Comparison of ENCODE assay signal across 8 cellular contexts in genomic region chr7:128790297-128791037, GRCh38. TPM values are rescaled to one million over a fixed set of nuclear protein-coding genes. Genes with fewer than 3 reads are reported as not detected.
A peak's percentile ranks its signal among the peaks of the same experiment; 100 is the strongest.
DNase-seq lines count a peak whose midpoint lies in the region; ATAC-seq, FAIRE-seq and TF ChIP-seq lines count a peak whose summit lies in the region.

No MANE protein-coding gene starts in this region.

- peak overlapping the region; percentile 71 to 95 (median 88) for H3K4me3 Mint-ChIP-seq in CD8-positive, alpha-beta memory T cell

- peak overlapping the region; percentile 85 for H3K9ac ChIP-seq in adipocyte (ENCODE audit: low read length)
- peak overlapping the region; percentile 51 for H3K9ac ChIP-seq in keratinocyte (ENCODE audit: control insufficient read depth, extremely low read depth, insufficient read depth, low read length)

- in situ Hi-C loops in ACHN (cut with HindIII; ENCODE audit: low pct_ligation_motif_present, low pct_unique_long_range_greater_than_20kb, low sequenced_read_pairs), result no loop called here

- ATAC-seq in HG02588 (IDR thresholded peaks at IDR 0.05; ENCODE audit: unreplicated experiment), result peak; percentile 15
- no peak for ATAC-seq in GM21723 (IDR thresholded peaks at IDR 0.05; ENCODE audit: unreplicated experiment)

- H2AFZ ChIP-seq in keratinocyte (ENCODE audit: control insufficient read depth, low read length), result peak overlapping the region; percentile 80

- H3K9me3 Mint-ChIP-seq in CD8-positive, alpha-beta memory T cell, result no peaks in the 10 kb centered on the region

- H3K4me3 ChIP-seq in CD8-positive, alpha-beta memory T cell (ENCODE audit: low read length), result peak overlapping the region; percentile 56
- peak overlapping the region; percentile 88 for H3K4me3 ChIP-seq in adipocyte (ENCODE audit: low read length)
- peak overlapping the region; percentile 62 to 70 (median 69) for H3K4me3 ChIP-seq in keratinocyte (ENCODE audit: control insufficient read depth in 2 of 3, extremely low read depth in 1 of 3, insufficient read depth in 2 of 3, low read depth in 1 of 3, low read length in 3 of 3)

- no peaks in the 10 kb centered on the region for H3K36me3 ChIP-seq in CD8-positive, alpha-beta memory T cell (ENCODE audit: insufficient read depth, low read length)
- no peaks in the 10 kb centered on the region for H3K36me3 ChIP-seq in adipocyte (ENCODE audit: control insufficient read depth, insufficient read depth, low read length, severe bottlenecking)
- no peaks in the 10 kb centered on the region for H3K36me3 ChIP-seq in keratinocyte (ENCODE audit: control insufficient read depth in 2 of 2, extremely low read depth in 1 of 2, insufficient read depth in 2 of 2, low read length in 2 of 2)

- H3K4me1 Mint-ChIP-seq in CD8-positive, alpha-beta memory T cell, result peaks cover 4 to 25% (median 13%) of the 10 kb centered on the region in 3 donors

- CTCF ChIA-PET in CD8-positive, alpha-beta memory T cell (lab: Charles Lee), result interaction anchor here (1.1 kb wide), 1 partner anchor 93 kb away, joined by 3 read pairs; no protein-coding TSS in a partner anchor

- POLR2A ChIA-PET in CD8-positive, alpha-beta memory T cell (lab: Charles Lee), result interaction anchor here (1.0 to 1.3 kb wide), 4 partner anchors 40 to 52 kb away, joined by 3 to 7 read pairs (median 4); partner anchors contain the start of gene CALU

- H4K20me1 ChIP-seq in keratinocyte (ENCODE audit: control insufficient read depth, extremely low read depth, insufficient read depth, low read length), result no peaks in the 10 kb centered on the region

- DNase-seq in CD8-positive, alpha-beta memory T cell, result peak in 2 of 5 donors; percentile 14 to 58
- DNase-seq in adipocyte (ENCODE audit: low read depth), result no peak
- no peak for DNase-seq in keratinocyte (ENCODE audit: low read depth, low spot score)
- peak in 1 of 49 donors; percentile 71 for DNase-seq in substantia nigra (lab: John Stamatoyannopoulos, UW)
- no peak for DNase-seq in NCI-H2081 (lab: John Stamatoyannopoulos, UW)
- DNase-seq in ACHN, result no peak

- H3K27me3 ChIP-seq in CD8-positive, alpha-beta memory T cell (ENCODE audit: insufficient read depth, low read length, poor library complexity, severe bottlenecking), result no peaks in the 10 kb centered on the region
- H3K27me3 ChIP-seq in adipocyte (replicated peaks; ENCODE audit: control insufficient read depth, insufficient read depth, low read length) (no peaks in the 10 kb centered on the region), keratinocyte (ENCODE audit: control insufficient read depth, extremely low read depth, insufficient read depth, low read length) (peaks cover 28% of the 10 kb centered on the region)

- H3K27ac ChIP-seq in CD8-positive, alpha-beta memory T cell (ENCODE audit: low read depth, low read length), result peak overlapping the region; percentile 7
- H3K27ac ChIP-seq in keratinocyte (ENCODE audit: control insufficient read depth, insufficient read depth, low read length), result no peak overlapping the region
- peak overlapping the region; percentile 49 for H3K27ac ChIP-seq in substantia nigra (ENCODE audit: low read depth, low read length, poor library complexity, severe bottlenecking)

- no peaks in the 10 kb centered on the region for H3K27me3 Mint-ChIP-seq in CD8-positive, alpha-beta memory T cell

- H3K4me2 ChIP-seq in keratinocyte (ENCODE audit: control insufficient read depth, extremely low read depth, insufficient read depth, low read depth, low read length), result peak overlapping the region; percentile 79

- H3K36me3 Mint-ChIP-seq in CD8-positive, alpha-beta memory T cell, result peaks cover 0 to 2% (median 0%) of the 10 kb centered on the region in 3 donors

- dilution Hi-C loops in keratinocyte (cut with MboI; ENCODE audit: extremely low pct_ligation_motif_present, low sequenced_read_pairs), result no loop called here

- H3K79me2 ChIP-seq in keratinocyte (ENCODE audit: control insufficient read depth, insufficient read depth, low read length), result no peaks in the 10 kb centered on the region

- FAIRE-seq in keratinocyte (lab: Jason Lieb, UNC), result no peak

- H3K9me3 ChIP-seq in CD8-positive, alpha-beta memory T cell (ENCODE audit: low read length), result no peaks in the 10 kb centered on the region
- H3K9me3 ChIP-seq in adipocyte (ENCODE audit: control insufficient read depth, low read length) (no peaks in the 10 kb centered on the region), keratinocyte (ENCODE audit: control insufficient read depth, low read depth, low read length) (no peaks in the 10 kb centered on the region)

- H3K4me1 ChIP-seq in CD8-positive, alpha-beta memory T cell (ENCODE audit: insufficient read depth, low read length), result peaks cover 8% of the 10 kb centered on the region
- H3K4me1 ChIP-seq in adipocyte (ENCODE audit: control insufficient read depth, insufficient read depth, low read length), result peaks cover 8% of the 10 kb centered on the region
- H3K4me1 ChIP-seq in keratinocyte (ENCODE audit: control insufficient read depth, extremely low read depth, insufficient read depth, low read length), result no peaks in the 10 kb centered on the region

- no peak for TF ChIP-seq CTCF in keratinocyte (optimal IDR thresholded peaks at IDR 0.05 in 1 of 3, IDR thresholded peaks at IDR 0.05 in 1 of 3, conservative IDR thresholded peaks at IDR 0.05 in 1 of 3; ENCODE audit: extremely low read depth in 1 of 3, insufficient read depth in 2 of 3, low read length in 3 of 3)

- H3K27ac Mint-ChIP-seq in CD8-positive, alpha-beta memory T cell, result peak overlapping the region; percentile 26 to 97 (median 90)

- no peaks in the 10 kb centered on the region for H3K9me1 ChIP-seq in keratinocyte (ENCODE audit: control insufficient read depth, extremely low read depth, insufficient read depth, low read length)

RNA-seq across cellular contexts. Expression of gene CCDC136, which starts 1.3 kb away (rescaled TPM):
- 1 to 10 TPM; 8.7 to 9.0 TPM for total RNA-seq in CD8-positive, alpha-beta memory T cell
- 2.6 TPM for polyA plus RNA-seq in CD8-positive, alpha-beta memory T cell
- polyA plus RNA-seq in keratinocyte, result 0.84 to 1.6 TPM (median 1.5 TPM) in 3 replicates
- polyA plus RNA-seq in keratinocyte (2011; ENCODE audit: low read depth), result 0.29 TPM
- 0.52 and 0.64 TPM in 2 replicates for polyA plus RNA-seq in keratinocyte (2011; cell fraction: cytosol; rRNA removed)
- 4.4 and 5.1 TPM in 2 replicates for polyA plus RNA-seq in keratinocyte (2011; cell fraction: nucleus; rRNA removed)
- polyA plus RNA-seq in keratinocyte (2012; ENCODE audit: low replicate concordance), result 0.11 and 0.50 TPM in 2 replicates
- 1.0 to 1.9 TPM (median 1.8 TPM) in 3 replicates for polyA minus RNA-seq in keratinocyte
- polyA minus RNA-seq in keratinocyte (2011; cell fraction: cytosol; rRNA and poly(A)+ RNA removed), result not detected
- polyA minus RNA-seq in keratinocyte (2011; cell fraction: nucleus; rRNA and poly(A)+ RNA removed), result 2.5 and 3.4 TPM in 2 replicates

RNA-seq across cellular contexts. Expression of gene OPN1SW, which starts 14.9 kb away (rescaled TPM):
- total RNA-seq in CD8-positive, alpha-beta memory T cell, result not detected
- not detected for polyA plus RNA-seq in CD8-positive, alpha-beta memory T cell
- polyA plus RNA-seq in keratinocyte, result not detected in 3 replicates
- polyA plus RNA-seq in keratinocyte (2011; ENCODE audit: low read depth), result not detected
- not detected in 2 replicates for polyA plus RNA-seq in keratinocyte (2011; cell fraction: cytosol; rRNA removed)
- polyA plus RNA-seq in keratinocyte (2011; cell fraction: nucleus; rRNA removed), result not detected in 2 replicates
- not detected in 2 replicates for polyA plus RNA-seq in keratinocyte (2012; ENCODE audit: low replicate concordance)
- not detected in 3 replicates for polyA minus RNA-seq in keratinocyte
- not detected for polyA minus RNA-seq in keratinocyte (2011; cell fraction: cytosol; rRNA and poly(A)+ RNA removed)
- polyA minus RNA-seq in keratinocyte (2011; cell fraction: nucleus; rRNA and poly(A)+ RNA removed), result not detected in 2 replicates

RNA-seq across cellular contexts. Expression of gene FLNC, which starts 39.7 kb away (rescaled TPM):
- not detected for total RNA-seq in CD8-positive, alpha-beta memory T cell
- polyA plus RNA-seq in CD8-positive, alpha-beta memory T cell, result not detected
- 0.03 to 0.15 TPM (median 0.06 TPM) in 3 replicates for polyA plus RNA-seq in keratinocyte
- polyA plus RNA-seq in keratinocyte (2011; ENCODE audit: low read depth), result 0.20 TPM
- 0.07 and 0.17 TPM in 2 replicates for polyA plus RNA-seq in keratinocyte (2011; cell fraction: cytosol; rRNA removed)
- polyA plus RNA-seq in keratinocyte (2011; cell fraction: nucleus; rRNA removed), result 0.33 and 0.43 TPM in 2 replicates
- polyA plus RNA-seq in keratinocyte (2012; ENCODE audit: low replicate concordance), result 0.46 and 0.71 TPM in 2 replicates
- 0.26 to 2.0 TPM (median 0.33 TPM) in 3 replicates for polyA minus RNA-seq in keratinocyte
- polyA minus RNA-seq in keratinocyte (2011; cell fraction: cytosol; rRNA and poly(A)+ RNA removed), result 1.2 TPM
- polyA minus RNA-seq in keratinocyte (2011; cell fraction: nucleus; rRNA and poly(A)+ RNA removed), result 1.6 and 1.8 TPM in 2 replicates

RNA-seq across cellular contexts. Expression of gene CALU, which starts 51.3 kb away (rescaled TPM):
- 10 to 100 TPM; 51.4 to 52.0 TPM for total RNA-seq in CD8-positive, alpha-beta memory T cell
- polyA plus RNA-seq in CD8-positive, alpha-beta memory T cell, result 28.8 TPM
- 96.0 to 188 TPM (median 155 TPM) in 3 replicates for polyA plus RNA-seq in keratinocyte
- 183 TPM for polyA plus RNA-seq in keratinocyte (2011; ENCODE audit: low read depth)
- polyA plus RNA-seq in keratinocyte (2011; cell fraction: cytosol; rRNA removed), result 47.9 and 86.0 TPM in 2 replicates
- 166 and 224 TPM in 2 replicates for polyA plus RNA-seq in keratinocyte (2011; cell fraction: nucleus; rRNA removed)
- polyA plus RNA-seq in keratinocyte (2012; ENCODE audit: low replicate concordance), result 43.9 and 203 TPM in 2 replicates
- 29.3 to 93.0 TPM (median 53.0 TPM) in 3 replicates for polyA minus RNA-seq in keratinocyte
- 58.9 TPM for polyA minus RNA-seq in keratinocyte (2011; cell fraction: cytosol; rRNA and poly(A)+ RNA removed)
- 88.5 and 196 TPM in 2 replicates for polyA minus RNA-seq in keratinocyte (2011; cell fraction: nucleus; rRNA and poly(A)+ RNA removed)
